1 cellular context compared by ENCODE assay signal in the genomic region with DNA sequence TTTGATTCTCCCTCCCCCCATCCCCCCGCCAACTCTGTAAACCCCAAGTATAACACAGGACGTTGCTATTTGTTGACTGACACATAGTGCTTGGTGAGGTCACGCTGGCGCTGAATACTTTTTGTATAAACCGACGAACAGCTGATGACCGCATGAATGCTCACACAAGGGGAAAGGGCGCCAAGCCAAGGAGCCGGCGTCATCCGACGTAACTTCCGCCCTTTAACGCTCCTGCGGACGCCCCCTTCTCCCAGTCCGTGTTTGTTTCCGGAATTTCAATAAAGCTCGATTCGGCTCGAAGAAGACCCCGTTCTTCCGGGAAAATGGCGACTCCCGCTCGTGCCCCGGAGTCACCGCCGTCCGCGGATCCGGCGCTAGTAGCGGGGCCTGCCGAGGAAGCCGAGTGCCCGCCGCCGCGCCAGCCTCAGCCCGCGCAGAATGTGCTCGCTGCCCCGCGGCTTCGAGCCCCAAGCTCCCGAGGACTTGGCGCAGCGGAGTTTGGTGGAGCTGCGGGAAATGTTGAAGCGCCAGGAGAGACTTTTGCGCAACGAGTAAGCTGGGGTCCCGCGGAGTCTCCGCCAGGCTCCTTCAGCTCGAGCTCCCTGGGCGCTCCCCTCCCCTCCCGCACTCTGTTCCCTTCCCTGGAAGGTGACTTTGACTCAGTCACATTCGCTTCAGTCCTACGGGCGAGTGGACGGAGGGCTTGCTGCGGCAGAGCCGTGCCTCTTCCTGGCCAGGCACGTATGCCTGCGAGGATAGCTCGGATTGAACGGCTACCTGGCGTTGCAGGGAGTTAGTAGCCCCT.
TF ChIP-seq lines count a peak whose summit lies in the region.

POLR2M (plus strand) TSS at position 310 of the 805 bp plus-strand sequence; CDS start at position 439, 129 bp downstream.

TF ChIP-seq in HEK293, 187 proteins besides CTCF, POLR2A, EP300 and RAD21 (continued from another document):
- TF ChIP-seq, protein P1, sequence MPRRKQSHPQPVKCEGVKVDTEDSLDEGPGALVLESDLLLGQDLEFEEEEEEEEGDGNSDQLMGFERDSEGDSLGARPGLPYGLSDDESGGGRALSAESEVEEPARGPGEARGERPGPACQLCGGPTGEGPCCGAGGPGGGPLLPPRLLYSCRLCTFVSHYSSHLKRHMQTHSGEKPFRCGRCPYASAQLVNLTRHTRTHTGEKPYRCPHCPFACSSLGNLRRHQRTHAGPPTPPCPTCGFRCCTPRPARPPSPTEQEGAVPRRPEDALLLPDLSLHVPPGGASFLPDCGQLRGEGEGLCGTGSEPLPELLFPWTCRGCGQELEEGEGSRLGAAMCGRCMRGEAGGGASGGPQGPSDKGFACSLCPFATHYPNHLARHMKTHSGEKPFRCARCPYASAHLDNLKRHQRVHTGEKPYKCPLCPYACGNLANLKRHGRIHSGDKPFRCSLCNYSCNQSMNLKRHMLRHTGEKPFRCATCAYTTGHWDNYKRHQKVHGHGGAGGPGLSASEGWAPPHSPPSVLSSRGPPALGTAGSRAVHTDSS (tag by site-specific recombination; IDR thresholded peaks at IDR 0.05), result 0 out of 2 replicates have a peak, but pooled peaks have one; percentile 27
- TF ChIP-seq HOXC10 (CRISPR knock-in tag; IDR thresholded peaks at IDR 0.05) (no peak), ZFP41 (tag by site-specific recombination; IDR thresholded peaks at IDR 0.05; ENCODE audit: borderline replicate concordance) (no peak), ZNF571 (tag by site-specific recombination; IDR thresholded peaks at IDR 0.05) (no peak), ZSCAN16 (tag by site-specific recombination; IDR thresholded peaks at IDR 0.05) (no peak), ZNF404 (tag by site-specific recombination; IDR thresholded peaks at IDR 0.05) (no peak), ZNF621 (tag by site-specific recombination; IDR thresholded peaks at IDR 0.05) (no peak), ZNF169 (tag by site-specific recombination; IDR thresholded peaks at IDR 0.05) (no peak), ZNF501 (tag by site-specific recombination; IDR thresholded peaks at IDR 0.05) (no peak; the same call in 1 of the 2 replicates), MYNN (tag by site-specific recombination; IDR thresholded peaks at IDR 0.05; ENCODE audit: borderline replicate concordance) (no peak), ZNF114 (tag by site-specific recombination; IDR thresholded peaks at IDR 0.05) (no peak), ZNF174 (tag by site-specific recombination; IDR thresholded peaks at IDR 0.05) (no peak), SP2 (tag by site-specific recombination; IDR thresholded peaks at IDR 0.05) (peak; percentile 72), ZNF530 (tag by site-specific recombination; IDR thresholded peaks at IDR 0.05; ENCODE audit: low read depth) (no peak), EGR2 (tag by site-specific recombination; IDR thresholded peaks at IDR 0.05; ENCODE audit: low read depth) (0 out of 2 replicates have a peak, but pooled peaks have one; percentile 6), RBAK (tag by site-specific recombination; IDR thresholded peaks at IDR 0.05) (no peak), ZNF529 (tag by site-specific recombination; IDR thresholded peaks at IDR 0.05; ENCODE audit: insufficient replicate concordance) (no peak), ZNF677 (tag by site-specific recombination; IDR thresholded peaks at IDR 0.05) (no peak), ZNF138 (tag by site-specific recombination; IDR thresholded peaks at IDR 0.05; ENCODE audit: borderline replicate concordance) (no peak)
- TF ChIP-seq, protein P2, sequence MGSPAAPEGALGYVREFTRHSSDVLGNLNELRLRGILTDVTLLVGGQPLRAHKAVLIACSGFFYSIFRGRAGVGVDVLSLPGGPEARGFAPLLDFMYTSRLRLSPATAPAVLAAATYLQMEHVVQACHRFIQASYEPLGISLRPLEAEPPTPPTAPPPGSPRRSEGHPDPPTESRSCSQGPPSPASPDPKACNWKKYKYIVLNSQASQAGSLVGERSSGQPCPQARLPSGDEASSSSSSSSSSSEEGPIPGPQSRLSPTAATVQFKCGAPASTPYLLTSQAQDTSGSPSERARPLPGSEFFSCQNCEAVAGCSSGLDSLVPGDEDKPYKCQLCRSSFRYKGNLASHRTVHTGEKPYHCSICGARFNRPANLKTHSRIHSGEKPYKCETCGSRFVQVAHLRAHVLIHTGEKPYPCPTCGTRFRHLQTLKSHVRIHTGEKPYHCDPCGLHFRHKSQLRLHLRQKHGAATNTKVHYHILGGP (tag by site-specific recombination; IDR thresholded peaks at IDR 0.05), result no peak
